1 cellular context compared by ENCODE assay signal in genomic region chr9:129596541-129597328, GRCh38.
TF ChIP-seq lines count a peak whose summit lies in the region.

No MANE protein-coding gene starts in this region.

TF ChIP-seq in HepG2, 621 proteins besides CTCF, POLR2A, EP300 and RAD21 (continued from another document and continues in another):
- TF ChIP-seq ZNF780A (CRISPR knock-in tag; IDR thresholded peaks at IDR 0.05): 0 out of 2 replicates have a peak, but pooled peaks have one; percentile 20
- TF ChIP-seq MTA3 (CRISPR knock-in tag; IDR thresholded peaks at IDR 0.05): no peak
- no peak for TF ChIP-seq MXD1 (CRISPR knock-in tag; IDR thresholded peaks at IDR 0.05)
- TF ChIP-seq HNRNPL (IDR thresholded peaks at IDR 0.05; ENCODE audit: low read depth, low read length): peak; percentile 83; the same call in 1 of the 2 replicates
- no peak for TF ChIP-seq ZNF737 (CRISPR knock-in tag; IDR thresholded peaks at IDR 0.05; ENCODE audit: borderline replicate concordance)
- TF ChIP-seq TOE1 (CRISPR knock-in tag; IDR thresholded peaks at IDR 0.05): no peak
- no peak for TF ChIP-seq ESRRA (CRISPR knock-in tag; IDR thresholded peaks at IDR 0.05; ENCODE audit: low read depth)
- TF ChIP-seq PHF5A (CRISPR knock-in tag; IDR thresholded peaks at IDR 0.05; ENCODE audit: low read depth, unreplicated experiment): no peak
- peak; percentile 12; the same call in 1 of the 2 replicates for TF ChIP-seq ZNF362 (CRISPR knock-in tag; IDR thresholded peaks at IDR 0.05; ENCODE audit: borderline replicate concordance)
- no peak; the same call in 1 of the 2 replicates for TF ChIP-seq HNF1A (IDR thresholded peaks at IDR 0.05; ENCODE audit: low read depth)
- TF ChIP-seq HNF1A (CRISPR knock-in tag; IDR thresholded peaks at IDR 0.05; ENCODE audit: borderline replicate concordance): peak; percentile 14; the same call in 1 of the 2 replicates
- TF ChIP-seq NR0B2 (CRISPR knock-in tag; IDR thresholded peaks at IDR 0.05): no peak; the same call in 1 of the 2 replicates
- no peak for TF ChIP-seq BCLAF1 (IDR thresholded peaks at IDR 0.05)
- TF ChIP-seq PHF21A (CRISPR knock-in tag; IDR thresholded peaks at IDR 0.05): no peak
- TF ChIP-seq DNMT1 (CRISPR knock-in tag; IDR thresholded peaks at IDR 0.05): no peak; the same call in 1 of the 2 replicates
- peak; percentile 34 for TF ChIP-seq ZBTB38 (CRISPR knock-in tag; IDR thresholded peaks at IDR 0.05)
- no peak for TF ChIP-seq MIXL1 (CRISPR knock-in tag; IDR thresholded peaks at IDR 0.05)
- peak; percentile 19; the same call in 1 of the 2 replicates for TF ChIP-seq ELF1 (CRISPR knock-in tag; IDR thresholded peaks at IDR 0.05)
- TF ChIP-seq ARNT (IDR thresholded peaks at IDR 0.05): no peak
- TF ChIP-seq ADNP (CRISPR knock-in tag; IDR thresholded peaks at IDR 0.05): peak; percentile 49; the same call in 1 of the 2 replicates
- TF ChIP-seq SMAD3 (CRISPR knock-in tag; IDR thresholded peaks at IDR 0.05): no peak; the same call in 1 of the 2 replicates
- no peak for TF ChIP-seq DMTF1 (CRISPR knock-in tag; IDR thresholded peaks at IDR 0.05)
- no peak for TF ChIP-seq ZNF614 (CRISPR knock-in tag; IDR thresholded peaks at IDR 0.05; ENCODE audit: borderline replicate concordance)
- no peak; the same call in 1 of the 2 replicates for TF ChIP-seq AHR (CRISPR knock-in tag; IDR thresholded peaks at IDR 0.05)
- TF ChIP-seq ZNF710 (CRISPR knock-in tag; IDR thresholded peaks at IDR 0.05; ENCODE audit: borderline replicate concordance): no peak
- TF ChIP-seq MEIS2 (CRISPR knock-in tag; IDR thresholded peaks at IDR 0.05): no peak
- 0 out of 2 replicates have a peak, but pooled peaks have one; percentile 19 for TF ChIP-seq ZNF501 (CRISPR knock-in tag; IDR thresholded peaks at IDR 0.05)
- peak; percentile 53; the same call in 1 of the 2 replicates for TF ChIP-seq SOX13 (IDR thresholded peaks at IDR 0.05)
- TF ChIP-seq SOX13 (CRISPR knock-in tag; conservative IDR thresholded peaks at IDR 0.05 in 1 of 2, IDR thresholded peaks at IDR 0.05 in 1 of 2): no peak
- TF ChIP-seq ARID4A (CRISPR knock-in tag; IDR thresholded peaks at IDR 0.05; ENCODE audit: borderline replicate concordance): peak; percentile 21; the same call in 1 of the 2 replicates
- 0 out of 2 replicates have a peak, but pooled peaks have one; percentile 7 for TF ChIP-seq ZZZ3 (CRISPR knock-in tag; IDR thresholded peaks at IDR 0.05; ENCODE audit: borderline replicate concordance)
- TF ChIP-seq ZNF3 (CRISPR knock-in tag; IDR thresholded peaks at IDR 0.05): peak; percentile 23; the same call in 1 of the 2 replicates
- TF ChIP-seq FUBP1 (CRISPR knock-in tag; IDR thresholded peaks at IDR 0.05; ENCODE audit: borderline replicate concordance): no peak
- no peak for TF ChIP-seq LCORL (IDR thresholded peaks at IDR 0.05)
- TF ChIP-seq LCORL (CRISPR knock-in tag; IDR thresholded peaks at IDR 0.05): peak; percentile 57; the same call in 1 of the 2 replicates
- TF ChIP-seq NR2F6 (IDR thresholded peaks at IDR 0.05): peak; percentile 76
- TF ChIP-seq NR2F6 (CRISPR knock-in tag; IDR thresholded peaks at IDR 0.05): peak; percentile 32; the same call in 1 of the 2 replicates
- peak; percentile 82 for TF ChIP-seq POLR2G (IDR thresholded peaks at IDR 0.05; ENCODE audit: low read depth, low read length)
- no peak for TF ChIP-seq TP53 (CRISPR knock-in tag; conservative IDR thresholded peaks at IDR 0.05)
- peak; percentile 58; the same call in 1 of the 2 replicates for TF ChIP-seq KDM5B (CRISPR knock-in tag; IDR thresholded peaks at IDR 0.05; ENCODE audit: borderline replicate concordance)
- TF ChIP-seq PRPF4 (IDR thresholded peaks at IDR 0.05; ENCODE audit: low read depth, low read length, poor library complexity, severe bottlenecking): peak; percentile 32
- no peak for TF ChIP-seq SRY (CRISPR knock-in tag; IDR thresholded peaks at IDR 0.05)
- TF ChIP-seq EHMT2 (IDR thresholded peaks at IDR 0.05; ENCODE audit: borderline replicate concordance, low read depth, low read length): no peak
- no peak for TF ChIP-seq SRSF9 (IDR thresholded peaks at IDR 0.05; ENCODE audit: borderline replicate concordance, insufficient read depth, low read depth, low read length, poor library complexity, severe bottlenecking)
